8 cellular contexts compared by ENCODE assay signal in the genomic region with DNA sequence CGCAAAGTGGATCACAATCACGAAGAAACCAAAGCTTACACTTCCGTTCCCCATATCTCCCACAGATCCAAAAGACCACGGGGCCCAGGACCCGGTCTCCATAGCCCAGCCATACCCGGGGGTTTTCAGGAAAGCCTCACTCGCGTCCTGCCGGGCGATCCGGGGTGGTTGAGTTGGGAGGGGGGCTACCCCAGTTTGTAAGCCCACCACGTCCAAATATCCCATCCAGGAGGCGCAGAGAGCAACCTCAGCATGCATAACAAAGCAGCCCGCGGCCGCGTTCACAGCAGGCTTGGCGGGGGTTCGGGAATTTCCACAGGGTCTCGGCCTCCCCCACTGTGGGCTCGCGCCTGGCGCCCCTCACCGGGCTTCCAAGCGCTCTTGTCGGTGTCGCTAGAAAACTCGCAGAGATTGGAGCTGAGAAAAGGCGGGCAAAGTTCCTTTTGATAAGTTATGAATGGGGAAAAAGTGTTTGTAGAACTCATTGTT. TPM values are rescaled to one million over a fixed set of nuclear protein-coding genes. Genes with fewer than 3 reads are reported as not detected.
DNase-seq lines count a peak whose midpoint lies in the region; ATAC-seq and TF ChIP-seq lines count a peak whose summit lies in the region.

No MANE protein-coding gene starts in this region.

- no peak for TF ChIP-seq POLR2A in erythroblast (IDR thresholded peaks at IDR 0.05; ENCODE audit: low read length)

- H3K9me3 Mint-ChIP-seq in activated CD4-positive, alpha-beta memory T cell treated with anti-CD3 and anti-CD28 coated beads for 36 hours, result no peaks in the 10 kb centered on the region

- H3K4me3 Mint-ChIP-seq in activated CD4-positive, alpha-beta memory T cell treated with anti-CD3 and anti-CD28 coated beads for 36 hours, result peak overlapping the region; percentile 85

- H3K27me3 ChIP-seq in stomach smooth muscle (ENCODE audit: control insufficient read depth in 1 of 2, insufficient read depth in 2 of 2, low read length in 2 of 2), result peaks cover 3 to 4% of the 10 kb centered on the region in 2 donors

- H3K36me3 ChIP-seq in stomach smooth muscle (ENCODE audit: control insufficient read depth in 2 of 2, insufficient read depth in 2 of 2, low read length in 2 of 2), result no peaks in the 10 kb centered on the region

- H3K27ac ChIP-seq in stomach smooth muscle (ENCODE audit: low read length), result no peak overlapping the region

- peaks cover 13% of the 10 kb centered on the region for H3K4me1 ChIP-seq in stomach smooth muscle (ENCODE audit: control insufficient read depth, insufficient read depth, low read length)

- CTCF ChIA-PET in activated CD4-positive, alpha-beta memory T cell treated with anti-CD3 and anti-CD28 coated beads for 36 hours (lab: Charles Lee), result interaction anchor here (4.5 kb wide), 1 partner anchor 9 kb away, joined by 30 read pairs; a partner anchor contains a TSS

- H3K27ac Mint-ChIP-seq in activated CD4-positive, alpha-beta memory T cell treated with anti-CD3 and anti-CD28 coated beads for 36 hours, result peak overlapping the region; percentile 77

- peak; percentile 31 for DNase-seq in activated CD4-positive, alpha-beta memory T cell treated with anti-CD3 and anti-CD28 coated beads for 36 hours
- DNase-seq in SK-N-DZ (ENCODE audit: low spot score) (no peak), erythroblast (lab: John Stamatoyannopoulos, UW) (no peak), NCI-H69 (lab: John Stamatoyannopoulos, UW) (no peak)

- no peaks in the 10 kb centered on the region for H3K9me3 ChIP-seq in stomach smooth muscle (ENCODE audit: control insufficient read depth in 2 of 2, low read length in 2 of 2)

- H3K4me1 Mint-ChIP-seq in activated CD4-positive, alpha-beta memory T cell treated with anti-CD3 and anti-CD28 coated beads for 36 hours (ENCODE audit: low read depth), result peaks cover 19% of the 10 kb centered on the region

- ATAC-seq in GM18511 (IDR thresholded peaks at IDR 0.05; ENCODE audit: unreplicated experiment) (peak; percentile 30), HG02798 (IDR thresholded peaks at IDR 0.05; ENCODE audit: poor library complexity, unreplicated experiment) (peak; percentile 28)

- intact Hi-C loops in activated CD4-positive, alpha-beta memory T cell treated with anti-CD3 and anti-CD28 coated beads for 36 hours (cut with micrococcal nuclease), result loop anchor here (1.0 to 5.0 kb wide), 2 partner anchors 9 to 86 kb away; a partner anchor contains a TSS

- no peaks in the 10 kb centered on the region for H3K27me3 Mint-ChIP-seq in activated CD4-positive, alpha-beta memory T cell treated with anti-CD3 and anti-CD28 coated beads for 36 hours

- POLR2A ChIA-PET in activated CD4-positive, alpha-beta memory T cell treated with anti-CD3 and anti-CD28 coated beads for 36 hours (lab: Charles Lee), result interaction anchor here (3.5 kb wide), 1 partner anchor 9 kb away, joined by 29 read pairs; a partner anchor contains a TSS

- peak overlapping the region; percentile 47 to 56 for H3K9ac ChIP-seq in stomach smooth muscle (ENCODE audit: low read length in 2 of 2)

- H3K4me3 ChIP-seq in iPS-11a (ENCODE audit: low read depth, low read length) (peak overlapping the region; percentile 81), stomach smooth muscle (ENCODE audit: low read length in 2 of 2) (peak overlapping the region; percentile 67 to 79)

- H3K36me3 Mint-ChIP-seq in activated CD4-positive, alpha-beta memory T cell treated with anti-CD3 and anti-CD28 coated beads for 36 hours, result peaks cover 13% of the 10 kb centered on the region

RNA-seq across cellular contexts. Expression of a gene that starts 9.5 kb away (rescaled TPM):
- 10 to 100 TPM; 38.2 to 41.8 TPM for total RNA-seq in activated CD4-positive, alpha-beta memory T cell treated with anti-CD3 and anti-CD28 coated beads for 36 hours
- 29.1 and 31.6 TPM in 2 replicates for polyA plus RNA-seq in SK-N-DZ (2014; cell fraction: cytosol; rRNA removed)
- polyA plus RNA-seq in SK-N-DZ (2014; cell fraction: nucleus; rRNA removed), result 17.7 and 30.0 TPM in 2 replicates

RNA-seq across cellular contexts. Expression of a gene that starts 14.2 kb away (rescaled TPM):
- 10 to 100 TPM; 41.4 to 45.8 TPM for total RNA-seq in activated CD4-positive, alpha-beta memory T cell treated with anti-CD3 and anti-CD28 coated beads for 36 hours
- polyA plus RNA-seq in SK-N-DZ (2014; cell fraction: cytosol; rRNA removed), result 23.0 and 29.5 TPM in 2 replicates
- polyA plus RNA-seq in SK-N-DZ (2014; cell fraction: nucleus; rRNA removed), result 89.9 and 117 TPM in 2 replicates

RNA-seq across cellular contexts. Expression of a gene that starts 19.0 kb away (rescaled TPM):
- under 1 TPM; 0.27 to 0.31 TPM for total RNA-seq in activated CD4-positive, alpha-beta memory T cell treated with anti-CD3 and anti-CD28 coated beads for 36 hours
- polyA plus RNA-seq in SK-N-DZ (2014; cell fraction: cytosol; rRNA removed), result 0.06 and 0.07 TPM in 2 replicates
- 0.62 and 0.68 TPM in 2 replicates for polyA plus RNA-seq in SK-N-DZ (2014; cell fraction: nucleus; rRNA removed)

RNA-seq across cellular contexts. Expression of a gene that starts 21.7 kb away (rescaled TPM):
- total RNA-seq in activated CD4-positive, alpha-beta memory T cell treated with anti-CD3 and anti-CD28 coated beads for 36 hours, result 10 to 100 TPM; 45.3 to 47.1 TPM
- 99.0 and 107 TPM in 2 replicates for polyA plus RNA-seq in SK-N-DZ (2014; cell fraction: cytosol; rRNA removed)
- polyA plus RNA-seq in SK-N-DZ (2014; cell fraction: nucleus; rRNA removed), result 112 and 140 TPM in 2 replicates
